Comparison of ENCODE assay signal across 1 cellular context in the genomic region with DNA sequence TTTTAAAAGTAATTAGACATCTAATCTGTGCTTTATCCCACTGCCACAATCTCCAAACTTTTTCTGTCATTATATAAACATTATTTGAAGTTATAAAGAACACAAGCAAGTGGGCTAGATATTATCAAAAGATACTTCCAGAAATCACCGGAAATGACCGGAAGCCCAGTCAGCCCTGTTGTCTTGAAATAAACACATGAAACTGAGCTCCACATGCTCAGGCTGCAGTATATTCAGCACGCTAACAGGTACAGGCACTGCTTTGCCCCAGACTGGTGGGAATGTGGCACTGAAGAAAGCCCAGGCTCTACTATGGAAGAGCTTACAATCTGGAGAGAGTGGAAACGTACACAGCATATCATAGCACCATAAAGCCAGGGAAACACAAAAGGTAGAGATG.
TF ChIP-seq lines count a peak whose summit lies in the region.

No MANE protein-coding gene starts in this region.

TF ChIP-seq in WTC11, 78 proteins besides CTCF, POLR2A, EP300 and RAD21 (continued from another document):
- TF ChIP-seq, protein P1, sequence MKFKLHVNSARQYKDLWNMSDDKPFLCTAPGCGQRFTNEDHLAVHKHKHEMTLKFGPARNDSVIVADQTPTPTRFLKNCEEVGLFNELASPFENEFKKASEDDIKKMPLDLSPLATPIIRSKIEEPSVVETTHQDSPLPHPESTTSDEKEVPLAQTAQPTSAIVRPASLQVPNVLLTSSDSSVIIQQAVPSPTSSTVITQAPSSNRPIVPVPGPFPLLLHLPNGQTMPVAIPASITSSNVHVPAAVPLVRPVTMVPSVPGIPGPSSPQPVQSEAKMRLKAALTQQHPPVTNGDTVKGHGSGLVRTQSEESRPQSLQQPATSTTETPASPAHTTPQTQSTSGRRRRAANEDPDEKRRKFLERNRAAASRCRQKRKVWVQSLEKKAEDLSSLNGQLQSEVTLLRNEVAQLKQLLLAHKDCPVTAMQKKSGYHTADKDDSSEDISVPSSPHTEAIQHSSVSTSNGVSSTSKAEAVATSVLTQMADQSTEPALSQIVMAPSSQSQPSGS (CRISPR knock-in tag; IDR thresholded peaks at IDR 0.05; ENCODE audit: borderline replicate concordance, low read depth) = no peak
- TF ChIP-seq, protein P2, sequence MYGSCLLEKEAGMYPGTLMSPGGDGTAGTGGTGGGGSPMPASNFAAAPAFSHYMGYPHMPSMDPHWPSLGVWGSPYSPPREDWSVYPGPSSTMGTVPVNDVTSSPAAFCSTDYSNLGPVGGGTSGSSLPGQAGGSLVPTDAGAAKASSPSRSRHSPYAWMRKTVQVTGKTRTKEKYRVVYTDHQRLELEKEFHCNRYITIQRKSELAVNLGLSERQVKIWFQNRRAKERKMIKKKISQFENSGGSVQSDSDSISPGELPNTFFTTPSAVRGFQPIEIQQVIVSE (CRISPR knock-in tag; IDR thresholded peaks at IDR 0.05; ENCODE audit: borderline replicate concordance) = no peak
- no peak for TF ChIP-seq OVOL2 (CRISPR knock-in tag; IDR thresholded peaks at IDR 0.05; ENCODE audit: borderline replicate concordance)
- TF ChIP-seq, protein P3, sequence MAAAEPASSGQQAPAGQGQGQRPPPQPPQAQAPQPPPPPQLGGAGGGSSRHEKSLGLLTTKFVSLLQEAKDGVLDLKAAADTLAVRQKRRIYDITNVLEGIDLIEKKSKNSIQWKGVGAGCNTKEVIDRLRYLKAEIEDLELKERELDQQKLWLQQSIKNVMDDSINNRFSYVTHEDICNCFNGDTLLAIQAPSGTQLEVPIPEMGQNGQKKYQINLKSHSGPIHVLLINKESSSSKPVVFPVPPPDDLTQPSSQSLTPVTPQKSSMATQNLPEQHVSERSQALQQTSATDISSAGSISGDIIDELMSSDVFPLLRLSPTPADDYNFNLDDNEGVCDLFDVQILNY (CRISPR knock-in tag; IDR thresholded peaks at IDR 0.05) = no peak
- no peak for TF ChIP-seq ZNF396 (CRISPR knock-in tag; IDR thresholded peaks at IDR 0.05; ENCODE audit: borderline replicate concordance)
- no peak for TF ChIP-seq FOXK1 (CRISPR knock-in tag; IDR thresholded peaks at IDR 0.05)
- TF ChIP-seq, protein P4, sequence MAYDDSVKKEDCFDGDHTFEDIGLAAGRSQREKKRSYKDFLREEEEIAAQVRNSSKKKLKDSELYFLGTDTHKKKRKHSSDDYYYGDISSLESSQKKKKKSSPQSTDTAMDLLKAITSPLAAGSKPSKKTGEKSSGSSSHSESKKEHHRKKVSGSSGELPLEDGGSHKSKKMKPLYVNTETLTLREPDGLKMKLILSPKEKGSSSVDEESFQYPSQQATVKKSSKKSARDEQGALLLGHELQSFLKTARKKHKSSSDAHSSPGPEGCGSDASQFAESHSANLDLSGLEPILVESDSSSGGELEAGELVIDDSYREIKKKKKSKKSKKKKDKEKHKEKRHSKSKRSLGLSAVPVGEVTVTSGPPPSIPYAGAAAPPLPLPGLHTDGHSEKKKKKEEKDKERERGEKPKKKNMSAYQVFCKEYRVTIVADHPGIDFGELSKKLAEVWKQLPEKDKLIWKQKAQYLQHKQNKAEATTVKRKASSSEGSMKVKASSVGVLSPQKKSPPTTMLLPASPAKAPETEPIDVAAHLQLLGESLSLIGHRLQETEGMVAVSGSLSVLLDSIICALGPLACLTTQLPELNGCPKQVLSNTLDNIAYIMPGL (CRISPR knock-in tag; IDR thresholded peaks at IDR 0.05) = no peak
- TF ChIP-seq TEAD4 (CRISPR knock-in tag; IDR thresholded peaks at IDR 0.05) = no peak
- TF ChIP-seq ZNF416 (CRISPR knock-in tag; IDR thresholded peaks at IDR 0.05) = no peak
- no peak for TF ChIP-seq IRF2 (CRISPR knock-in tag; IDR thresholded peaks at IDR 0.05; ENCODE audit: borderline replicate concordance, low read depth)
- TF ChIP-seq SMAD3 (CRISPR knock-in tag; IDR thresholded peaks at IDR 0.05; ENCODE audit: borderline replicate concordance) = no peak
- TF ChIP-seq, protein P5, sequence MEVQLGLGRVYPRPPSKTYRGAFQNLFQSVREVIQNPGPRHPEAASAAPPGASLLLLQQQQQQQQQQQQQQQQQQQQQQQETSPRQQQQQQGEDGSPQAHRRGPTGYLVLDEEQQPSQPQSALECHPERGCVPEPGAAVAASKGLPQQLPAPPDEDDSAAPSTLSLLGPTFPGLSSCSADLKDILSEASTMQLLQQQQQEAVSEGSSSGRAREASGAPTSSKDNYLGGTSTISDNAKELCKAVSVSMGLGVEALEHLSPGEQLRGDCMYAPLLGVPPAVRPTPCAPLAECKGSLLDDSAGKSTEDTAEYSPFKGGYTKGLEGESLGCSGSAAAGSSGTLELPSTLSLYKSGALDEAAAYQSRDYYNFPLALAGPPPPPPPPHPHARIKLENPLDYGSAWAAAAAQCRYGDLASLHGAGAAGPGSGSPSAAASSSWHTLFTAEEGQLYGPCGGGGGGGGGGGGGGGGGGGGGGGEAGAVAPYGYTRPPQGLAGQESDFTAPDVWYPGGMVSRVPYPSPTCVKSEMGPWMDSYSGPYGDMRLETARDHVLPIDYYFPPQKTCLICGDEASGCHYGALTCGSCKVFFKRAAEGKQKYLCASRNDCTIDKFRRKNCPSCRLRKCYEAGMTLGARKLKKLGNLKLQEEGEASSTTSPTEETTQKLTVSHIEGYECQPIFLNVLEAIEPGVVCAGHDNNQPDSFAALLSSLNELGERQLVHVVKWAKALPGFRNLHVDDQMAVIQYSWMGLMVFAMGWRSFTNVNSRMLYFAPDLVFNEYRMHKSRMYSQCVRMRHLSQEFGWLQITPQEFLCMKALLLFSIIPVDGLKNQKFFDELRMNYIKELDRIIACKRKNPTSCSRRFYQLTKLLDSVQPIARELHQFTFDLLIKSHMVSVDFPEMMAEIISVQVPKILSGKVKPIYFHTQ (CRISPR knock-in tag; IDR thresholded peaks at IDR 0.05) = no peak
